In the genomic region with DNA sequence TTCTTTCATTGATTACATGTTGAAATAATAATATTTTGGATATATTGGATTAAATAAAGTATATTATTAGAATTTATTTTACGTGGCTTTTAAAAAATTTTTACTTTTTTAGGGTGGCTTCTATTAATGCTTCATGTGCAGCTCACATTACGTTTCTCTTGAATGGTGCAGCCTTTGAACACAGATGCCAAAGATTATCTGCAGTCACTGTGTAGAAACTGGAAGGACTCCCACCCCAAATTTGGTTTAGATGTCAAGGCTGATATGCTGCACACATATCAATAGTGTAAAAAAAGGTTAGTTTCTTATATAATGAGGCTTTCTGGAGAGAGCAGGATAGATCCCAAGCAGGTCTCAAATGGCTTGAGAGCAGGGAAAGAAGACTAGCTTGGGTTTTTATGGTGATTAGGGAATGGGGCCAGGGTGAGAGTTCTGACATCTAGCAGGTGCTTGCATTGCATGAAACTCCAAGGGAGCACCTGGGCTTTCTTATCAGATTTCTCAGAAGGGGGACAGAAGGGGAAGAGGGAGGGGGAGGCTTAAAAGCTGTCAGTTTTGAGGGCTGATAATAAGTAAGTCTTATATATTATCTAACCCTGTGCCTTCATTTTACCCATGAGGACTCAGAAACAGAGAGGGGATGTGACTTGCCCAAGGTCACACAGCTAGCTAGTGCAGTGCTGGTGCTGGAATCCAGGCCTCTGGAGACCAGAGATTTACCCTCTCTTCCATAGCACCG, we compare ENCODE assay signal across 20 cellular contexts.
"Had no signal": no experiment of that assay in that cellular context is flagged by ENCODE, and none has a peak within 500 bp of the region (broad histone marks: within the 10 kb centered on the region; RNA-seq: fewer than 3 reads in every experiment).

No MANE protein-coding gene starts in this region.

- H3K9me3 ChIP-seq: colonic mucosa, transverse colon, uterus had no signal

- DNase-seq: activated CD4-positive, alpha-beta T cell treated with anti-CD3 and anti-CD28 coated beads, Interleukin-2, amount 50 U/mL, for 1 hour; activated CD4-positive, CD25-positive, alpha-beta regulatory T cell treated with anti-CD3 and anti-CD28 coated beads, Interleukin-2, amount 50 U/mL, for 72 hours; activated CD8-positive, alpha-beta memory T cell treated with anti-CD3 and anti-CD28 coated beads, Interleukin-2, amount 50 U/mL, for 4 hours; activated effector memory CD4-positive, alpha-beta T cell treated with anti-CD3 and anti-CD28 coated beads, Interleukin-2, amount 50 U/mL, for 16 hours; activated naive CD4-positive, alpha-beta T cell treated with anti-CD3 and anti-CD28 coated beads, Interleukin-2, amount 50 U/mL, for 16 hours; activated T-cell treated with anti-CD3 and anti-CD28 coated beads, Interleukin-2, amount 50 U/mL, for 48 hours; aorta; brain microvascular endothelial cell; colonic mucosa; foreskin melanocyte; hypothalamus; nephron progenitor cell; occipital lobe; stimulated activated CD4-positive, alpha-beta T cell treated with anti-CD3 and anti-CD28 coated beads, Interleukin-2, amount 100 ng/mL, for 24 hours; stimulated activated naive CD8-positive, alpha-beta T cell treated with anti-CD3 and anti-CD28 coated beads, Interleukin-15, Interleukin-2, amounts not matched to agents 100 U/mL and 50 U/mL, for 24 hours; transverse colon; uterus had no signal

- H3K4me1 ChIP-seq: colonic mucosa, transverse colon, uterus had no signal

- H3K4me3 ChIP-seq: colonic mucosa, lung, transverse colon, uterus had no signal

- FAIRE-seq: keratinocyte had no signal

- H3K27me3 ChIP-seq: brain microvascular endothelial cell, colonic mucosa, transverse colon, uterus had no signal

- ATAC-seq: left lobe of liver; stimulated activated naive CD8-positive, alpha-beta T cell treated with anti-CD3 and anti-CD28 coated beads, Interleukin-15, Interleukin-2, amounts not matched to agents 100 U/mL and 50 U/mL, for 24 hours had no signal

- H3K36me3 ChIP-seq: brain microvascular endothelial cell, colonic mucosa, transverse colon, uterus had no signal

- H3K27ac ChIP-seq: brain microvascular endothelial cell, colonic mucosa, transverse colon, uterus had no signal
